Comparison of ENCODE assay signal across 8 cellular contexts in genomic region chr13:51832471-51833152, GRCh38. TPM values are rescaled to one million over a fixed set of nuclear protein-coding genes. Genes with fewer than 3 reads are reported as not detected.
A peak's percentile ranks its signal among the peaks of the same experiment; 100 is the strongest.
DNase-seq lines count a peak whose midpoint lies in the region; ATAC-seq and TF ChIP-seq lines count a peak whose summit lies in the region.

No MANE protein-coding gene starts in this region.

- no peaks in the 10 kb centered on the region for H3K36me3 Mint-ChIP-seq in activated B cell treated with CpG ODN at 0.5 μM for 24 hours (ENCODE audit: low read depth)

- CTCF ChIA-PET in activated B cell treated with CpG ODN at 0.5 μM for 24 hours (lab: Charles Lee) = interaction anchor here (0.8 to 3.3 kb wide), 11 partner anchors 10 to 707 kb away, joined by 3 to 56 read pairs (median 5); no protein-coding TSS in a partner anchor

- H3K27me3 Mint-ChIP-seq in activated B cell treated with CpG ODN at 0.5 μM for 24 hours = peaks cover 7% of the 10 kb centered on the region

- no peak for TF ChIP-seq POLR2A in esophagus squamous epithelium (IDR thresholded peaks at IDR 0.05)
- TF ChIP-seq POLR2A in ovary (IDR thresholded peaks at IDR 0.05) = no peak

- no peaks in the 10 kb centered on the region for H3K9me3 Mint-ChIP-seq in activated B cell treated with CpG ODN at 0.5 μM for 24 hours

- H3K36me3 ChIP-seq in esophagus squamous epithelium (no peaks in the 10 kb centered on the region), ovary (no peaks in the 10 kb centered on the region)

- H3K27ac Mint-ChIP-seq in activated B cell treated with CpG ODN at 0.5 μM for 24 hours = no peak overlapping the region

- ATAC-seq in GM21526 (IDR thresholded peaks at IDR 0.05; ENCODE audit: low FRiP score, unreplicated experiment) (peak; percentile 65), activated B cell treated with CpG ODN at 0.5 μM for 24 hours (ENCODE audit: low read depth) (peak; percentile 97)

- H3K9me3 ChIP-seq in esophagus squamous epithelium (no peaks in the 10 kb centered on the region), ovary (no peaks in the 10 kb centered on the region)

- H3K27me3 ChIP-seq in esophagus squamous epithelium = no peaks in the 10 kb centered on the region
- no peaks in the 10 kb centered on the region for H3K27me3 ChIP-seq in ovary

- intact Hi-C loops in activated B cell treated with CpG ODN at 0.5 μM for 24 hours (cut with micrococcal nuclease) (loop anchor here (1.0 kb wide), 4 partner anchors 11 to 707 kb away; no protein-coding TSS in a partner anchor), esophagus squamous epithelium (cut with DNase I) (no loop called here), ovary (cut with DNase I) (loop anchor here in 2 of 4 donors (10.0 kb wide), 1 partner anchor 398 kb away; no protein-coding TSS in a partner anchor)

- TF ChIP-seq EP300 in ovary (IDR thresholded peaks at IDR 0.05) = no peak

- DNase-seq in GM03348 (ENCODE audit: low spot score) (peak; percentile 65), LHCN-M2 (ENCODE audit: low read depth) (peak; percentile 17), activated B cell treated with CpG ODN at 0.5 μM for 24 hours (no peak), esophagus squamous epithelium (lab: John Stamatoyannopoulos, UW) (no peak), ovary (no peak), HuH-7 (ENCODE audit: low spot score) (no peak), NCI-H1048 (lab: John Stamatoyannopoulos, UW) (no peak)

- H3K4me1 Mint-ChIP-seq in activated B cell treated with CpG ODN at 0.5 μM for 24 hours = peaks cover 31% of the 10 kb centered on the region

- 56 to 65% methylated on average over 6 of the region's 6 CpGs for WGBS in esophagus squamous epithelium, 2 donors
- WGBS in ovary, 3 donors = 70 to 76% (median 74%) methylated on average over 6 of the region's 6 CpGs

- TF ChIP-seq CTCF in activated B cell treated with CpG ODN at 0.5 μM for 24 hours (IDR thresholded peaks at IDR 0.05) (no peak), esophagus squamous epithelium (IDR thresholded peaks at IDR 0.05) (peak in 5 of 6 experiments; percentile 27 to 54 (median 34)), ovary (IDR thresholded peaks at IDR 0.05) (peak in 2 of 3 donors; percentile 9 to 12)

- H3K4me1 ChIP-seq in esophagus squamous epithelium = no peaks in the 10 kb centered on the region
- H3K4me1 ChIP-seq in ovary (ENCODE audit: insufficient read depth) = no peaks in the 10 kb centered on the region

- H3K27ac ChIP-seq in esophagus squamous epithelium = no peak overlapping the region
- H3K27ac ChIP-seq in ovary = no peak overlapping the region

- H3K4me3 ChIP-seq in esophagus squamous epithelium = no peak overlapping the region
- H3K4me3 ChIP-seq in ovary = no peak overlapping the region

- no peak overlapping the region for H3K4me3 Mint-ChIP-seq in activated B cell treated with CpG ODN at 0.5 μM for 24 hours

- POLR2A ChIA-PET in activated B cell treated with CpG ODN at 0.5 μM for 24 hours (lab: Charles Lee) = interaction anchor here (0.9 to 1.7 kb wide), 5 partner anchors 17 to 381 kb away, joined by 3 to 6 read pairs (median 3); partner anchors contain the start of gene INTS6

RNA-seq across cellular contexts. Expression of gene TMEM272, which starts 12.4 kb away (rescaled TPM):
- not detected in 2 replicates for total RNA-seq in LHCN-M2 (2014; rRNA removed)
- polyA plus RNA-seq in LHCN-M2 (2012) = not detected
- total RNA-seq in activated B cell treated with CpG ODN at 0.5 μM for 24 hours = not detected in 2 replicates
- total RNA-seq in esophagus squamous epithelium = not detected
- under 1 TPM in 6 of 7 donors, not detected in 1; 0.05 to 0.28 (median 0.12) TPM for total RNA-seq in ovary
- under 1 TPM in 1 of 2 donors, not detected in 1; 0.07 TPM for polyA plus RNA-seq in ovary

RNA-seq across cellular contexts. Expression of gene DHRS12, which starts 28.6 kb away (rescaled TPM):
- total RNA-seq in LHCN-M2 (2014; rRNA removed) (3.2 and 3.6 TPM in 2 replicates), activated B cell treated with CpG ODN at 0.5 μM for 24 hours (11.6 and 14.1 TPM in 2 replicates), esophagus squamous epithelium (10 to 100 TPM in 1 of 4 donors, 1 to 10 TPM in 3; 4.7 to 11.3 (median 7.9) TPM), ovary (10 to 100 TPM in 6 of 7 donors, 1 to 10 TPM in 1; 9.7 to 19.7 (median 16.2) TPM)
- polyA plus RNA-seq in LHCN-M2 (2012) = 8.4 TPM
- 10 to 100 TPM; 24.9 to 29.1 TPM for polyA plus RNA-seq in ovary

RNA-seq across cellular contexts. Expression of gene CCDC70, which starts 29.2 kb away (rescaled TPM):
- not detected in 2 replicates for total RNA-seq in LHCN-M2 (2014; rRNA removed)
- not detected for polyA plus RNA-seq in LHCN-M2 (2012)
- total RNA-seq in activated B cell treated with CpG ODN at 0.5 μM for 24 hours = not detected in 2 replicates
- not detected for total RNA-seq in esophagus squamous epithelium
- total RNA-seq in ovary = not detected
- polyA plus RNA-seq in ovary = not detected

Comparison
In these comparisons a context has a peak if more than half of its experiments do, and no peak if none do; other contexts are left out.
1. DNase-seq: peak in GM03348 (single experiment) and LHCN-M2 (single experiment); none in activated B cell treated with CpG ODN at 0.5 μM for 24 hours (single experiment), esophagus squamous epithelium (single experiment), ovary (0 of 5), HuH-7 (single experiment) and NCI-H1048 (single experiment).